In genomic region chr11:102903895-102904294, GRCh38 we compare ENCODE assay signal across 22 cellular contexts. TPM values are rescaled to one million over a fixed set of nuclear protein-coding genes. Genes with fewer than 3 reads are reported as not detected.
"Had no signal": no experiment of that assay in that cellular context is flagged by ENCODE, and none has a peak within 500 bp of the region (broad histone marks: within the 10 kb centered on the region; RNA-seq: fewer than 3 reads in every experiment).

No MANE protein-coding gene starts in this region.

RNA-seq across cellular contexts. Expression of gene MMP12, which starts 29.1 kb away (rescaled TPM):
- total RNA-seq: activated B cell treated with CpG ODN at 0.5 μM for 24 hours; activated CD4-positive, alpha-beta memory T cell treated with anti-CD3 and anti-CD28 coated beads for 36 hours; activated CD4-positive, alpha-beta T cell treated with anti-CD3 and anti-CD28 coated beads, Interleukin-2, amount 10 ng/mL, durations not matched to agents 24 days and 14 days; activated CD8-positive, alpha-beta memory T cell treated with anti-CD3 and anti-CD28 coated beads for 36 hours; activated CD8-positive, alpha-beta T cell treated with anti-CD3 and anti-CD28 coated beads for 36 hours; activated naive CD4-positive, alpha-beta T cell treated with anti-CD3 and anti-CD28 coated beads for 36 hours; activated naive CD4-positive, alpha-beta T cell treated with anti-CD3 and anti-CD28 coated beads, Interleukin-2, amount 50 U/mL, for 72 hours; activated naive CD8-positive, alpha-beta T cell treated with anti-CD3 and anti-CD28 coated beads for 36 hours; activated T-cell treated with anti-CD3 and anti-CD28 coated beads, Interleukin-2, amount 50 U/mL, for 4 hours; activated T-cell treated with anti-CD3 and anti-CD28 coated beads, Interleukin-2, amount 50 U/mL, for 72 hours; adrenal gland; astrocyte; body of pancreas; cardiac septum; cerebellum; T-helper 1 cell treated with Interleukin-12 subunit alpha and Interleukin-12 subunit beta and Interleukin-4 antibody, amounts not matched to agents 30 ng/mL and 1 ng/mL, for 36 hours; T-helper 17 cell; T-helper 2 cell treated with Interferon-gamma antibody and Interleukin-4, amounts not matched to agents 100 ng/mL and 5 ng/mL, for 36 hours had no signal
- polyA plus RNA-seq: adrenal gland had no signal

RNA-seq across cellular contexts. Expression of gene MMP13, which starts 51.6 kb away (rescaled TPM):
- total RNA-seq: activated B cell treated with CpG ODN at 0.5 μM for 24 hours; activated CD4-positive, alpha-beta memory T cell treated with anti-CD3 and anti-CD28 coated beads for 36 hours; activated CD4-positive, alpha-beta T cell treated with anti-CD3 and anti-CD28 coated beads, Interleukin-2, amount 10 ng/mL, durations not matched to agents 24 days and 14 days; activated CD8-positive, alpha-beta memory T cell treated with anti-CD3 and anti-CD28 coated beads for 36 hours; activated CD8-positive, alpha-beta T cell treated with anti-CD3 and anti-CD28 coated beads for 36 hours; activated naive CD4-positive, alpha-beta T cell treated with anti-CD3 and anti-CD28 coated beads for 36 hours; activated naive CD8-positive, alpha-beta T cell treated with anti-CD3 and anti-CD28 coated beads for 36 hours; activated T-cell treated with anti-CD3 and anti-CD28 coated beads, Interleukin-2, amount 50 U/mL, for 4 hours; activated T-cell treated with anti-CD3 and anti-CD28 coated beads, Interleukin-2, amount 50 U/mL, for 72 hours; activated T-helper 1 cell treated with anti-CD3 and anti-CD28 coated beads, Interleukin-12 subunit alpha, Interleukin-12 subunit beta, Interleukin-2, Interleukin-4 antibody, amounts not matched to agents 30 ng/mL and 10 ng/mL and 1 ng/mL, durations not matched to agents 14 hours and 24 hours and 36 hours; activated T-helper 17 cell treated with anti-CD3 and anti-CD28 coated beads, Interleukin-2, amount 50 U/mL, for 72 hours; adrenal gland; aorta; body of pancreas; breast epithelium; cardiac septum; T-helper 17 cell; T-helper 2 cell treated with Interferon-gamma antibody and Interleukin-4, amounts not matched to agents 100 ng/mL and 5 ng/mL, for 36 hours had no signal
- polyA plus RNA-seq: adrenal gland had no signal
